In genomic region chr2:165698621-165698946, GRCh38 we compare ENCODE assay signal across 8 cellular contexts.
DNase-seq lines count a peak whose midpoint lies in the region; ATAC-seq and TF ChIP-seq lines count a peak whose summit lies in the region.

No MANE protein-coding gene starts in this region.

- H3K9ac ChIP-seq in iPS-20b (ENCODE audit: low read depth, low read length): peak overlapping the region; percentile 50; the same call in 1 of the 2 replicates

- no peak for TF ChIP-seq POLR2A in transverse colon (IDR thresholded peaks at IDR 0.05)

- ATAC-seq in GM19372 (IDR thresholded peaks at IDR 0.05; ENCODE audit: low read depth, unreplicated experiment): peak; percentile 85
- ATAC-seq in HG03354 (IDR thresholded peaks at IDR 0.05; ENCODE audit: poor library complexity, severe bottlenecking, unreplicated experiment): peak; percentile 89

- H3K36me3 ChIP-seq in iPS-20b (ENCODE audit: insufficient read depth, low read depth, low read length): no peaks in the 10 kb centered on the region
- H3K36me3 ChIP-seq in transverse colon: no peaks in the 10 kb centered on the region

- DNase-seq in DMS153 treated with DMSO at 0.1 percent for 48 hours (lab: John Stamatoyannopoulos, UW; ENCODE audit: unreplicated experiment) (peak; percentile 66), NCI-H2227 treated with DMSO at 0.1 percent for 48 hours (lab: John Stamatoyannopoulos, UW) (peak; percentile 85), astrocyte of the spinal cord (ENCODE audit: low read depth, low spot score) (peak; percentile 67), transverse colon (peak; percentile 29)
- no peak for DNase-seq in activated CD4-positive, CD25-positive, alpha-beta regulatory T cell treated with anti-CD3 and anti-CD28 coated beads, Interleukin-2, amount 50 U/mL, for 72 hours

- intact Hi-C loops in transverse colon (cut with DNase I; ENCODE audit: low total_unique reads): loop anchor here (2.0 kb wide), 1 partner anchor 298 kb away; no protein-coding TSS in a partner anchor

- no peak for TF ChIP-seq EP300 in transverse colon (IDR thresholded peaks at IDR 0.05; ENCODE audit: low read depth)

- no peak overlapping the region for H3K4me3 ChIP-seq in astrocyte of the spinal cord (ENCODE audit: low read depth, low read length)
- peak overlapping the region; percentile 45; the same call in 1 of the 2 replicates for H3K4me3 ChIP-seq in iPS-20b (ENCODE audit: low read length)
- no peak overlapping the region for H3K4me3 ChIP-seq in transverse colon

- in situ Hi-C loops in astrocyte of the spinal cord (cut with HindIII; ENCODE audit: low sequenced_read_pairs): no loop called here
- in situ Hi-C loops in transverse colon (cut with MboI; ENCODE audit: low pct_ligation_motif_present in 1 of 4, low pct_unique_long_range_greater_than_20kb in 1 of 4, low sequenced_read_pairs in 3 of 4): loop anchor here (5.0 to 25.0 kb wide), 4 partner anchors 286 to 311 kb away; no protein-coding TSS in a partner anchor

- H3K27me3 ChIP-seq in iPS-20b (ENCODE audit: insufficient read depth, low read length) (no peaks in the 10 kb centered on the region), transverse colon (no peaks in the 10 kb centered on the region)

- WGBS in transverse colon (ENCODE audit: low coverage in 1 of 2), 2 donors: 0 to 4% methylated on average over 3 to 4 of the region's 4 CpGs

- TF ChIP-seq CTCF in astrocyte of the spinal cord (IDR thresholded peaks at IDR 0.05; ENCODE audit: low read depth, low read length) (peak; percentile 77), transverse colon (IDR thresholded peaks at IDR 0.05) (peak; percentile 32 to 50 (median 39))

- H3K27ac ChIP-seq in iPS-20b (ENCODE audit: low read length) (peak overlapping the region; percentile 76), transverse colon (no peak overlapping the region)

- H3K9me3 ChIP-seq in iPS-20b (ENCODE audit: insufficient read depth, low read depth, low read length): no peaks in the 10 kb centered on the region
- no peaks in the 10 kb centered on the region for H3K9me3 ChIP-seq in transverse colon

- H3K4me1 ChIP-seq in iPS-20b (ENCODE audit: insufficient read depth, low read length): peaks cover 35% of the 10 kb centered on the region
- H3K4me1 ChIP-seq in transverse colon: peaks cover 0 to 4% (median 0%) of the 10 kb centered on the region in 4 donors
